8 cellular contexts compared by ENCODE assay signal in genomic region chr3:170869645-170870593, GRCh38. TPM values are rescaled to one million over a fixed set of nuclear protein-coding genes. Genes with fewer than 3 reads are reported as not detected.
DNase-seq lines count a peak whose midpoint lies in the region; ATAC-seq lines count a peak whose summit lies in the region.

RPL22L1 (minus strand) TSS chr3:170870195; CDS start chr3:170870167, 28 bp downstream.

- no peaks in the 10 kb centered on the region for H3K9me3 Mint-ChIP-seq in activated CD4-positive, alpha-beta T cell treated with anti-CD3 and anti-CD28 coated beads, Interleukin-2, amount 10 ng/mL, durations not matched to agents 24 days and 14 days

- peak; percentile 95 for ATAC-seq in GM19328 (IDR thresholded peaks at IDR 0.05; ENCODE audit: unreplicated experiment)
- ATAC-seq in HG03521 (IDR thresholded peaks at IDR 0.05; ENCODE audit: unreplicated experiment), result peak; percentile 97

- peak within 1 kb of the TSS; percentile 92 for H3K4me3 Mint-ChIP-seq in activated CD4-positive, alpha-beta T cell treated with anti-CD3 and anti-CD28 coated beads, Interleukin-2, amount 10 ng/mL, durations not matched to agents 24 days and 14 days

- H3K36me3 Mint-ChIP-seq in activated CD4-positive, alpha-beta T cell treated with anti-CD3 and anti-CD28 coated beads, Interleukin-2, amount 10 ng/mL, durations not matched to agents 24 days and 14 days (ENCODE audit: low read depth), result peaks cover 40% of the 10 kb centered on the region

- intact Hi-C loops in activated CD4-positive, alpha-beta T cell treated with anti-CD3 and anti-CD28 coated beads, Interleukin-2, amount 10 ng/mL, durations not matched to agents 24 days and 14 days (cut with micrococcal nuclease), result loop anchor here (1.0 to 10.0 kb wide), 6 partner anchors 13 to 1880 kb away; partner anchors contain the start of genes ECT2, EIF5A2, MYNN and PHC3

- DNase-seq in AG08395 (ENCODE audit: low spot score) (peak; percentile 95), ecto neural progenitor cell (ENCODE audit: low spot score) (peak; percentile 95), lung microvascular endothelial cell (ENCODE audit: low read depth in 2 of 2) (peak; percentile 94 to 95), NCI-H1694 (lab: John Stamatoyannopoulos, UW) (no peak)
- DNase-seq in activated CD4-positive, alpha-beta T cell treated with anti-CD3 and anti-CD28 coated beads, Interleukin-2, amount 10 ng/mL, durations not matched to agents 24 days and 14 days, result peak; percentile 98
- DNase-seq in stimulated activated CD8-positive, alpha-beta memory T cell treated with anti-CD3 and anti-CD28 coated beads, Interleukin-12 subunit alpha, Interleukin-12 subunit beta, amount 100 ng/mL, for 24 hours (ENCODE audit: extremely low read depth), result peak; percentile 83

- H3K27ac Mint-ChIP-seq in activated CD4-positive, alpha-beta T cell treated with anti-CD3 and anti-CD28 coated beads, Interleukin-2, amount 10 ng/mL, durations not matched to agents 24 days and 14 days, result peak within 1 kb of the TSS; percentile 96

- no peaks in the 10 kb centered on the region for H3K27me3 Mint-ChIP-seq in activated CD4-positive, alpha-beta T cell treated with anti-CD3 and anti-CD28 coated beads, Interleukin-2, amount 10 ng/mL, durations not matched to agents 24 days and 14 days

- peaks cover 18% of the 10 kb centered on the region for H3K4me1 Mint-ChIP-seq in activated CD4-positive, alpha-beta T cell treated with anti-CD3 and anti-CD28 coated beads, Interleukin-2, amount 10 ng/mL, durations not matched to agents 24 days and 14 days

RNA-seq across cellular contexts. Expression of gene RPL22L1, which starts in this region (rescaled TPM):
- 157 TPM in 2 replicates for total RNA-seq in activated CD4-positive, alpha-beta T cell treated with anti-CD3 and anti-CD28 coated beads, Interleukin-2, amount 10 ng/mL, durations not matched to agents 24 days and 14 days
- 11.9 and 36.4 TPM in 2 replicates for total RNA-seq in lung microvascular endothelial cell
